ENCODE assay signal across 17 cellular contexts in genomic region chr6:90074161-90074560, GRCh38.
A peak's percentile ranks its signal among the peaks of the same experiment; 100 is the strongest.
DNase-seq lines count a peak whose midpoint lies in the region; TF ChIP-seq lines count a peak whose summit lies in the region.
"Had no signal": no experiment of that assay in that cellular context is flagged by ENCODE, and none has a peak within 500 bp of the region (broad histone marks: within the 10 kb centered on the region; RNA-seq: fewer than 3 reads in every experiment).

No MANE protein-coding gene starts in this region.

- peak overlapping the region; percentile 43 for H3K4me3 Mint-ChIP-seq in activated naive CD4-positive, alpha-beta T cell treated with anti-CD3 and anti-CD28 coated beads for 36 hours
- H3K4me3 Mint-ChIP-seq in activated T-helper 2 cell treated with anti-CD3 and anti-CD28 coated beads, Interferon-gamma antibody, Interleukin-2, Interleukin-4, amounts not matched to agents 10 μg/mL and 5 μg/mL and 100 μg/mL, durations not matched to agents 14 hours and 24 hours and 36 hours (ENCODE audit: low read depth), result peak overlapping the region; percentile 49

- H3K9me3 Mint-ChIP-seq in activated naive CD4-positive, alpha-beta T cell treated with anti-CD3 and anti-CD28 coated beads for 36 hours, result no peaks in the 10 kb centered on the region
- no peaks in the 10 kb centered on the region for H3K9me3 Mint-ChIP-seq in activated T-helper 2 cell treated with anti-CD3 and anti-CD28 coated beads, Interferon-gamma antibody, Interleukin-2, Interleukin-4, amounts not matched to agents 10 μg/mL and 5 μg/mL and 100 μg/mL, durations not matched to agents 14 hours and 24 hours and 36 hours

- no peak for DNase-seq in activated naive CD4-positive, alpha-beta T cell treated with anti-CD3 and anti-CD28 coated beads for 36 hours
- no peak for DNase-seq in activated naive CD4-positive, alpha-beta T cell treated with Interleukin-2 at 50 U/mL for 16 hours
- no peak for DNase-seq in activated T-helper 2 cell treated with anti-CD3 and anti-CD28 coated beads, Interferon-gamma antibody, Interleukin-2, Interleukin-4, amounts not matched to agents 10 μg/mL and 5 μg/mL and 100 μg/mL, durations not matched to agents 14 hours and 24 hours and 36 hours (ENCODE audit: low spot score)
- DNase-seq in inferior parietal cortex (ENCODE audit: extremely low spot score) (peak; percentile 77), superior temporal gyrus (ENCODE audit: extremely low spot score) (peak; percentile 92), SK-N-SH (no peak), NCI-H2107 treated with DMSO at 0.1 percent for 48 hours (lab: John Stamatoyannopoulos, UW; ENCODE audit: unreplicated experiment) (no peak), NCI-H146 treated with DMSO at 0.1 percent for 48 hours (lab: John Stamatoyannopoulos, UW; ENCODE audit: unreplicated experiment) (no peak)
- DNase-seq: activated CD4-positive, alpha-beta T cell treated with anti-CD3 and anti-CD28 coated beads for 1 hour; activated effector memory CD4-positive, alpha-beta T cell treated with anti-CD3 and anti-CD28 coated beads, Interleukin-2, amount 50 U/mL, for 16 hours; cerebellar nuclear complex; DMS79 treated with DMSO at 0.1 percent for 48 hours; KBM-7; NCI-H1930; uterus had no signal

- peaks cover 0 to 4% of the 10 kb centered on the region in 2 experiments; a peak in 1 of 4 replicates for H3K4me1 ChIP-seq in SK-N-SH (ENCODE audit: control insufficient read depth in 1 of 2, insufficient read depth in 2 of 2, low read depth in 1 of 2, low read length in 1 of 2)
- H3K4me1 ChIP-seq: parathyroid adenoma, uterus had no signal

- CTCF ChIA-PET in activated naive CD4-positive, alpha-beta T cell treated with anti-CD3 and anti-CD28 coated beads for 36 hours (lab: Charles Lee), result interaction anchor here (0.6 to 1.2 kb wide), 3 partner anchors 33 to 134 kb away, joined by 3 read pairs; no protein-coding TSS in a partner anchor
- CTCF ChIA-PET in SK-N-SH (lab: Yijun Ruan, JAX), result interaction anchor here (0.6 to 2.0 kb wide), 2 partner anchors 17 to 134 kb away, joined by 4 to 7 read pairs; no protein-coding TSS in a partner anchor

- H3K9ac ChIP-seq in SK-N-SH, result no peak overlapping the region
- H3K9ac ChIP-seq: parathyroid adenoma had no signal

- POLR2A ChIA-PET in SK-N-SH (lab: Yijun Ruan, JAX), result no interaction called here

- H2AFZ ChIP-seq in SK-N-SH (ENCODE audit: low read depth), result no peak overlapping the region
- H2AFZ ChIP-seq: parathyroid adenoma had no signal

- H3F3A ChIP-seq in SK-N-SH (replicated peaks; ENCODE audit: insufficient read depth), result no peaks in the 10 kb centered on the region

- peak overlapping the region; percentile 94 for H3K27ac Mint-ChIP-seq in activated naive CD4-positive, alpha-beta T cell treated with anti-CD3 and anti-CD28 coated beads for 36 hours
- peak overlapping the region; percentile 51 for H3K27ac Mint-ChIP-seq in activated T-helper 2 cell treated with anti-CD3 and anti-CD28 coated beads, Interferon-gamma antibody, Interleukin-2, Interleukin-4, amounts not matched to agents 10 μg/mL and 5 μg/mL and 100 μg/mL, durations not matched to agents 14 hours and 24 hours and 36 hours

- no peak for TF ChIP-seq EP300 in SK-N-SH (IDR thresholded peaks at IDR 0.05; ENCODE audit: borderline replicate concordance in 1 of 2, low read depth in 1 of 2, low read length in 1 of 2)

- H4K20me1 ChIP-seq in SK-N-SH (ENCODE audit: insufficient read depth), result no peaks in the 10 kb centered on the region

- H3K36me3 ChIP-seq in SK-N-SH (replicated peaks in 1 of 2; ENCODE audit: control insufficient read depth in 1 of 2, insufficient read depth in 2 of 2, low read length in 1 of 2), result no peaks in the 10 kb centered on the region
- H3K36me3 ChIP-seq: uterus had no signal

- no peak overlapping the region for H3K4me3 ChIP-seq in SK-N-SH (ENCODE audit: low read depth in 2 of 2, low read length in 1 of 2)
- H3K4me3 ChIP-seq: lung, uterus had no signal

- H3K4me2 ChIP-seq in SK-N-SH, result no peak overlapping the region

- no peaks in the 10 kb centered on the region for H3K9me2 ChIP-seq in SK-N-SH

- H3K4me1 Mint-ChIP-seq in activated naive CD4-positive, alpha-beta T cell treated with anti-CD3 and anti-CD28 coated beads for 36 hours (ENCODE audit: low read depth), result peaks cover 99% of the 10 kb centered on the region
- H3K4me1 Mint-ChIP-seq in activated T-helper 2 cell treated with anti-CD3 and anti-CD28 coated beads, Interferon-gamma antibody, Interleukin-2, Interleukin-4, amounts not matched to agents 10 μg/mL and 5 μg/mL and 100 μg/mL, durations not matched to agents 14 hours and 24 hours and 36 hours (ENCODE audit: low read depth), result peaks cover 86% of the 10 kb centered on the region

- H3K36me3 Mint-ChIP-seq in activated naive CD4-positive, alpha-beta T cell treated with anti-CD3 and anti-CD28 coated beads for 36 hours (ENCODE audit: low read depth), result peaks cover 42% of the 10 kb centered on the region
- H3K36me3 Mint-ChIP-seq in activated T-helper 2 cell treated with anti-CD3 and anti-CD28 coated beads, Interferon-gamma antibody, Interleukin-2, Interleukin-4, amounts not matched to agents 10 μg/mL and 5 μg/mL and 100 μg/mL, durations not matched to agents 14 hours and 24 hours and 36 hours (ENCODE audit: low read depth), result peaks cover 92% of the 10 kb centered on the region

- H3K9me3 ChIP-seq in SK-N-SH, result no peaks in the 10 kb centered on the region
- H3K9me3 ChIP-seq: uterus had no signal

- TF ChIP-seq RAD21 in SK-N-SH (IDR thresholded peaks at IDR 0.05; ENCODE audit: low read length), result no peak

- H3K27me3 Mint-ChIP-seq in activated naive CD4-positive, alpha-beta T cell treated with anti-CD3 and anti-CD28 coated beads for 36 hours (ENCODE audit: low read depth), result no peaks in the 10 kb centered on the region
- H3K27me3 Mint-ChIP-seq in activated T-helper 2 cell treated with anti-CD3 and anti-CD28 coated beads, Interferon-gamma antibody, Interleukin-2, Interleukin-4, amounts not matched to agents 10 μg/mL and 5 μg/mL and 100 μg/mL, durations not matched to agents 14 hours and 24 hours and 36 hours (ENCODE audit: low read depth), result no peaks in the 10 kb centered on the region

- intact Hi-C loops in activated naive CD4-positive, alpha-beta T cell treated with anti-CD3 and anti-CD28 coated beads for 36 hours (cut with micrococcal nuclease), result no loop called here
- intact Hi-C loops in activated T-helper 2 cell treated with anti-CD3 and anti-CD28 coated beads, Interferon-gamma antibody, Interleukin-2, Interleukin-4, amounts not matched to agents 10 μg/mL and 5 μg/mL and 100 μg/mL, durations not matched to agents 14 hours and 24 hours and 36 hours (cut with micrococcal nuclease), result no loop called here

- no peak for TF ChIP-seq CTCF in SK-N-SH (IDR thresholded peaks at IDR 0.05)

- no peaks in the 10 kb centered on the region for H3K27me3 ChIP-seq in SK-N-SH (ENCODE audit: insufficient read depth)
- H3K27me3 ChIP-seq: uterus had no signal

- H3K27ac ChIP-seq in SK-N-SH (ENCODE audit: low read depth in 2 of 2, low read length in 1 of 2), result no peak overlapping the region
- H3K27ac ChIP-seq: parathyroid adenoma, uterus had no signal

- 100% methylated on average over 3 of the region's 3 CpGs for WGBS in SK-N-SH (ENCODE audit: low lambda C conversion rate)

- H3K79me2 ChIP-seq in SK-N-SH (ENCODE audit: insufficient read depth), result no peaks in the 10 kb centered on the region
- H3K79me2 ChIP-seq: parathyroid adenoma had no signal

TF ChIP-seq in SK-N-SH, 30 proteins besides CTCF, POLR2A, EP300 and RAD21:
- TF ChIP-seq EZH2phosphoT487 (IDR thresholded peaks at IDR 0.05; ENCODE audit: borderline replicate concordance, low read depth), result no peak
- TF ChIP-seq, protein P1, sequence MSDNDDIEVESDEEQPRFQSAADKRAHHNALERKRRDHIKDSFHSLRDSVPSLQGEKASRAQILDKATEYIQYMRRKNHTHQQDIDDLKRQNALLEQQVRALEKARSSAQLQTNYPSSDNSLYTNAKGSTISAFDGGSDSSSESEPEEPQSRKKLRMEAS (IDR thresholded peaks at IDR 0.05; ENCODE audit: low read depth), result no peak
- TF ChIP-seq, protein P2, sequence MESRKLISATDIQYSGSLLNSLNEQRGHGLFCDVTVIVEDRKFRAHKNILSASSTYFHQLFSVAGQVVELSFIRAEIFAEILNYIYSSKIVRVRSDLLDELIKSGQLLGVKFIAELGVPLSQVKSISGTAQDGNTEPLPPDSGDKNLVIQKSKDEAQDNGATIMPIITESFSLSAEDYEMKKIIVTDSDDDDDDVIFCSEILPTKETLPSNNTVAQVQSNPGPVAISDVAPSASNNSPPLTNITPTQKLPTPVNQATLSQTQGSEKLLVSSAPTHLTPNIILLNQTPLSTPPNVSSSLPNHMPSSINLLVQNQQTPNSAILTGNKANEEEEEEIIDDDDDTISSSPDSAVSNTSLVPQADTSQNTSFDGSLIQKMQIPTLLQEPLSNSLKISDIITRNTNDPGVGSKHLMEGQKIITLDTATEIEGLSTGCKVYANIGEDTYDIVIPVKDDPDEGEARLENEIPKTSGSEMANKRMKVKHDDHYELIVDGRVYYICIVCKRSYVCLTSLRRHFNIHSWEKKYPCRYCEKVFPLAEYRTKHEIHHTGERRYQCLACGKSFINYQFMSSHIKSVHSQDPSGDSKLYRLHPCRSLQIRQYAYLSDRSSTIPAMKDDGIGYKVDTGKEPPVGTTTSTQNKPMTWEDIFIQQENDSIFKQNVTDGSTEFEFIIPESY (IDR thresholded peaks at IDR 0.05; ENCODE audit: borderline replicate concordance, low read depth), result no peak

Comparison
In these comparisons a context has a peak if more than half of its experiments do, and no peak if none do; other contexts are left out.
1. DNase-seq: peak in inferior parietal cortex (single experiment) and superior temporal gyrus (single experiment); none in activated naive CD4-positive, alpha-beta T cell treated with anti-CD3 and anti-CD28 coated beads for 36 hours (single experiment), activated naive CD4-positive, alpha-beta T cell treated with Interleukin-2 at 50 U/mL for 16 hours (single experiment), activated T-helper 2 cell treated with anti-CD3 and anti-CD28 coated beads, Interferon-gamma antibody, Interleukin-2, Interleukin-4, amounts not matched to agents 10 μg/mL and 5 μg/mL and 100 μg/mL, durations not matched to agents 14 hours and 24 hours and 36 hours (single experiment), SK-N-SH (single experiment), NCI-H2107 treated with DMSO at 0.1 percent for 48 hours (single experiment) and NCI-H146 treated with DMSO at 0.1 percent for 48 hours (single experiment).